Comparison of ENCODE assay signal across 10 cellular contexts in genomic region chr14:73757381-73757780, GRCh38. TPM values are rescaled to one million over a fixed set of nuclear protein-coding genes. Genes with fewer than 3 reads are reported as not detected.
A peak's percentile ranks its signal among the peaks of the same experiment; 100 is the strongest.
DNase-seq lines count a peak whose midpoint lies in the region; ATAC-seq and TF ChIP-seq lines count a peak whose summit lies in the region.
"Had no signal": no experiment of that assay in that cellular context is flagged by ENCODE, and none has a peak within 500 bp of the region (broad histone marks: within the 10 kb centered on the region; RNA-seq: fewer than 3 reads in every experiment).

No MANE protein-coding gene starts in this region.

- peak overlapping the region; percentile 92 for H3K27ac Mint-ChIP-seq in type B pancreatic cell

- peaks cover 83% of the 10 kb centered on the region for H3K4me1 Mint-ChIP-seq in activated T-cell treated with anti-CD3 and anti-CD28 coated beads, Interleukin-2, amount 50 U/mL, for 4 hours (ENCODE audit: low read depth)
- peaks cover 72% of the 10 kb centered on the region for H3K4me1 Mint-ChIP-seq in type B pancreatic cell (ENCODE audit: unreplicated experiment)

- H3K27me3 ChIP-seq in adrenal gland (no peaks in the 10 kb centered on the region), mucosa of rectum (ENCODE audit: control insufficient read depth in 2 of 2, insufficient read depth in 2 of 2, low read length in 2 of 2) (no peaks in the 10 kb centered on the region)

- H3K4me1 ChIP-seq in adrenal gland (replicated peaks in 1 of 2) (peaks cover 74 to 86% of the 10 kb centered on the region in 2 donors), mucosa of rectum (ENCODE audit: control insufficient read depth in 2 of 2, insufficient read depth in 2 of 2, low read length in 2 of 2) (peaks cover 83 to 89% of the 10 kb centered on the region in 2 donors)

- H3K4me3 ChIP-seq in adrenal gland = no peak overlapping the region
- H3K4me3 ChIP-seq in mucosa of rectum (ENCODE audit: low read length in 2 of 2) = peak overlapping the region; percentile 81 to 89
- H3K4me3 ChIP-seq in lower leg skin (ENCODE audit: low read depth, poor library complexity, severe bottlenecking) = no peak overlapping the region

- peak overlapping the region; percentile 91 for H3K9ac ChIP-seq in mucosa of rectum (ENCODE audit: low read depth in 1 of 2, low read length in 2 of 2)

- H3K4me3 Mint-ChIP-seq in activated T-cell treated with anti-CD3 and anti-CD28 coated beads, Interleukin-2, amount 50 U/mL, for 4 hours = peak overlapping the region; percentile 88
- peak overlapping the region; percentile 88 for H3K4me3 Mint-ChIP-seq in type B pancreatic cell

- 91 to 100% (median 94%) methylated on average over 1 of the region's 1 CpG for WGBS in adrenal gland, 4 donors
- WGBS in lower leg skin, 2 donors = 61 to 88% methylated on average over 1 of the region's 1 CpG

- H3K9me3 Mint-ChIP-seq in activated T-cell treated with anti-CD3 and anti-CD28 coated beads, Interleukin-2, amount 50 U/mL, for 4 hours = no peaks in the 10 kb centered on the region
- H3K9me3 Mint-ChIP-seq in type B pancreatic cell = no peaks in the 10 kb centered on the region

- peak overlapping the region in 4 of 5 donors; percentile 85 to 99 (median 98) for H3K27ac ChIP-seq in adrenal gland
- peak overlapping the region; percentile 94 to 96 for H3K27ac ChIP-seq in mucosa of rectum (ENCODE audit: low read depth in 2 of 2, low read length in 2 of 2)

- H3K9me3 ChIP-seq in adrenal gland (replicated peaks in 1 of 3) = no peaks in the 10 kb centered on the region
- no peaks in the 10 kb centered on the region for H3K9me3 ChIP-seq in mucosa of rectum (ENCODE audit: control insufficient read depth in 2 of 2, low read length in 2 of 2)

- no peaks in the 10 kb centered on the region for H3K36me3 ChIP-seq in adrenal gland (replicated peaks in 1 of 2)
- no peaks in the 10 kb centered on the region for H3K36me3 ChIP-seq in mucosa of rectum (ENCODE audit: control insufficient read depth in 2 of 2, insufficient read depth in 2 of 2, low read length in 2 of 2)

- TF ChIP-seq POLR2A in adrenal gland (IDR thresholded peaks at IDR 0.05) = no peak
- no peak for TF ChIP-seq POLR2A in lower leg skin (IDR thresholded peaks at IDR 0.05)

- no peaks in the 10 kb centered on the region for H3K36me3 Mint-ChIP-seq in activated T-cell treated with anti-CD3 and anti-CD28 coated beads, Interleukin-2, amount 50 U/mL, for 4 hours (ENCODE audit: insufficient read depth)
- no peaks in the 10 kb centered on the region for H3K36me3 Mint-ChIP-seq in type B pancreatic cell

- DNase-seq in activated T-cell treated with anti-CD3 and anti-CD28 coated beads, Interleukin-2, amount 50 U/mL, for 4 hours = no peak
- DNase-seq in activated T-cell treated with anti-CD3 and anti-CD28 coated beads for 4 hours (no peak), adrenal gland (no peak), type B pancreatic cell (ENCODE audit: extremely low spot score, unreplicated experiment) (no peak), lower leg skin (ENCODE audit: low spot score in 2 of 2) (no peak)
- DNase-seq: GOT3, occipital lobe had no signal

- intact Hi-C loops in adrenal gland (cut with DNase I) (no loop called here), lower leg skin (cut with DNase I; ENCODE audit: low total_unique reads) (no loop called here)

- TF ChIP-seq CTCF in adrenal gland (IDR thresholded peaks at IDR 0.05) = no peak
- TF ChIP-seq CTCF in type B pancreatic cell (conservative IDR thresholded peaks at IDR 0.05) = no peak
- no peak for TF ChIP-seq CTCF in lower leg skin (IDR thresholded peaks at IDR 0.05)

- ATAC-seq in activated T-cell treated with anti-CD3 and anti-CD28 coated beads, Interleukin-2, amount 50 U/mL, for 4 hours = no peak
- no peak for ATAC-seq in GM19395 (IDR thresholded peaks at IDR 0.05; ENCODE audit: unreplicated experiment)
- ATAC-seq in HG03460 (IDR thresholded peaks at IDR 0.05; ENCODE audit: unreplicated experiment) = no peak

- no peaks in the 10 kb centered on the region for H3K27me3 Mint-ChIP-seq in activated T-cell treated with anti-CD3 and anti-CD28 coated beads, Interleukin-2, amount 50 U/mL, for 4 hours (ENCODE audit: low read depth)
- H3K27me3 Mint-ChIP-seq in type B pancreatic cell = no peaks in the 10 kb centered on the region

RNA-seq across cellular contexts. Expression of gene PNMA1, which starts 43.2 kb away (rescaled TPM):
- total RNA-seq in activated T-cell treated with anti-CD3 and anti-CD28 coated beads, Interleukin-2, amount 50 U/mL, for 4 hours = 10 to 100 TPM; 41.0 to 55.2 (median 50.8) TPM
- total RNA-seq in adrenal gland (10 to 100 TPM; 23.1 to 74.6 (median 43.2) TPM), type B pancreatic cell (ENCODE audit: low replicate concordance) (35.5 and 64.8 TPM in 2 replicates), lower leg skin (1 to 10 TPM; 4.6 to 8.5 (median 6.6) TPM)
- polyA plus RNA-seq in adrenal gland = 10 to 100 TPM; 14.4 to 52.5 (median 16.7) TPM

Comparison
In these comparisons a context has a peak if more than half of its experiments do, and no peak if none do; other contexts are left out.
1. H3K4me3 ChIP-seq: peak in mucosa of rectum (2 of 2); none in adrenal gland (0 of 4) and lower leg skin (single experiment).